15 cellular contexts compared by ENCODE assay signal in the genomic region with DNA sequence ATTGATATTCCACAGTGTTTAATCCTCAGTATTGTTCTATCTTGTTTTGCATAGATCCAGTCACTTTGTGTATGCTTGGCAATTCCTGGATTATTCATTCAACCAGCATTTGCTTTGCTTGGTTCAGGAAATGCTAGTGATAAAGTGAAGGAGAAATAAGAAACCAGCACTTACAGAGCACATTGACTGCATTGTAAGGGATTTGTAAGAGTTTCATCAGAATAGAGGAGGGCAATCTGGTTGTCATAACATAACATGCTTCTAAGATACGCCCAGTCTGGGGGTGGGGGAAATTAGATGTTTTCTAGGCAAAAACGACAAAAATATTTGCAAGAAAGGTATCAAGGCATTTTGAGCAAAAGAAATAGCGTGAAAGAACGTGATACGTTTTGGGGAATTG. TPM values are rescaled to one million over a fixed set of nuclear protein-coding genes. Genes with fewer than 3 reads are reported as not detected.
DNase-seq lines count a peak whose midpoint lies in the region; ATAC-seq, FAIRE-seq and TF ChIP-seq lines count a peak whose summit lies in the region.
"Had no signal": no experiment of that assay in that cellular context is flagged by ENCODE, and none has a peak within 500 bp of the region (broad histone marks: within the 10 kb centered on the region; RNA-seq: fewer than 3 reads in every experiment).

No MANE protein-coding gene starts in this region.

- no peaks in the 10 kb centered on the region for H3K27me3 Mint-ChIP-seq in activated T-helper 1 cell treated with anti-CD3 and anti-CD28 coated beads, Interleukin-12 subunit alpha, Interleukin-12 subunit beta, Interleukin-2, Interleukin-4 antibody, amounts not matched to agents 30 ng/mL and 10 ng/mL and 1 ng/mL, durations not matched to agents 14 hours and 24 hours and 36 hours (ENCODE audit: insufficient read depth)
- H3K27me3 Mint-ChIP-seq in stimulated activated naive CD8-positive, alpha-beta T cell treated with anti-CD3 and anti-CD28 coated beads, Interleukin-15, amount 100 ng/mL, for 72 hours, result no peaks in the 10 kb centered on the region

- H3K9me3 ChIP-seq in cardiac muscle cell (ENCODE audit: low read depth) (no peaks in the 10 kb centered on the region), heart left ventricle (peaks cover 0 to 6% (median 0%) of the 10 kb centered on the region in 12 donors)
- H3K9me3 ChIP-seq: lower lobe of right lung had no signal

- H3K4me3 ChIP-seq in cardiac muscle cell (no peak overlapping the region), heart left ventricle (no peak overlapping the region), fibroblast of the aortic adventitia (ENCODE audit: low read depth, low read length) (no peak overlapping the region)
- H3K4me3 ChIP-seq: heart right ventricle, lower lobe of right lung had no signal

- no peaks in the 10 kb centered on the region for H3K9me3 Mint-ChIP-seq in activated T-helper 1 cell treated with anti-CD3 and anti-CD28 coated beads, Interleukin-12 subunit alpha, Interleukin-12 subunit beta, Interleukin-2, Interleukin-4 antibody, amounts not matched to agents 30 ng/mL and 10 ng/mL and 1 ng/mL, durations not matched to agents 14 hours and 24 hours and 36 hours
- H3K9me3 Mint-ChIP-seq in stimulated activated naive CD8-positive, alpha-beta T cell treated with anti-CD3 and anti-CD28 coated beads, Interleukin-15, amount 100 ng/mL, for 72 hours, result no peaks in the 10 kb centered on the region

- no peak for TF ChIP-seq CTCF in cardiac muscle cell (IDR thresholded peaks at IDR 0.05; ENCODE audit: low read depth, low read length)
- no peak for TF ChIP-seq CTCF in heart left ventricle (IDR thresholded peaks at IDR 0.05)
- TF ChIP-seq CTCF in fibroblast of the aortic adventitia (IDR thresholded peaks at IDR 0.05; ENCODE audit: insufficient read depth, low read length), result no peak

- 84 to 91% (median 90%) methylated on average over 5 of the region's 5 CpGs for WGBS in heart left ventricle, 4 donors

- H3K27ac ChIP-seq in cardiac muscle cell (peak overlapping the region; percentile 18), heart left ventricle (no peak overlapping the region)
- H3K27ac ChIP-seq: heart right ventricle, lower lobe of right lung had no signal

- no peak overlapping the region for H3K4me3 Mint-ChIP-seq in activated T-helper 1 cell treated with anti-CD3 and anti-CD28 coated beads, Interleukin-12 subunit alpha, Interleukin-12 subunit beta, Interleukin-2, Interleukin-4 antibody, amounts not matched to agents 30 ng/mL and 10 ng/mL and 1 ng/mL, durations not matched to agents 14 hours and 24 hours and 36 hours
- H3K4me3 Mint-ChIP-seq in stimulated activated naive CD8-positive, alpha-beta T cell treated with anti-CD3 and anti-CD28 coated beads, Interleukin-15, amount 100 ng/mL, for 72 hours, result no peak overlapping the region

- TF ChIP-seq POLR2A in heart left ventricle (IDR thresholded peaks at IDR 0.05), result no peak

- DNase-seq in cardiac muscle cell (ENCODE audit: low read depth in 1 of 2, low spot score in 1 of 2) (peak in 1 of 2 donors; percentile 91), heart left ventricle (no peak), fibroblast of the aortic adventitia (ENCODE audit: low read depth) (peak; percentile 85), GM19239 (ENCODE audit: insufficient read length, low spot score) (no peak), NCI-H187 (lab: John Stamatoyannopoulos, UW) (no peak)
- no peak for DNase-seq in activated T-helper 1 cell treated with anti-CD3 and anti-CD28 coated beads, Interleukin-12 subunit alpha, Interleukin-12 subunit beta, Interleukin-2, Interleukin-4 antibody, amounts not matched to agents 30 ng/mL and 10 ng/mL and 1 ng/mL, durations not matched to agents 14 hours and 24 hours and 36 hours (ENCODE audit: low spot score)
- DNase-seq in stimulated activated naive CD8-positive, alpha-beta T cell treated with anti-CD3 and anti-CD28 coated beads, Interleukin-15, amount 100 ng/mL, for 72 hours, result no peak
- DNase-seq in stimulated activated CD4-positive, alpha-beta T cell treated with anti-CD3 and anti-CD28 coated beads, Interleukin-4, amount 100 ng/mL, for 24 hours, result no peak
- DNase-seq: amygdala, heart right ventricle, lower lobe of right lung, NCI-H1436 treated with DMSO at 0.1 percent for 48 hours, NCI-H82, T1000 had no signal

- no peaks in the 10 kb centered on the region for H3K27me3 ChIP-seq in cardiac muscle cell
- no peaks in the 10 kb centered on the region for H3K27me3 ChIP-seq in heart left ventricle
- H3K27me3 ChIP-seq: heart right ventricle had no signal

- intact Hi-C loops in heart left ventricle (cut with DNase I), result no loop called here
- intact Hi-C loops in activated T-helper 1 cell treated with anti-CD3 and anti-CD28 coated beads, Interleukin-12 subunit alpha, Interleukin-12 subunit beta, Interleukin-2, Interleukin-4 antibody, amounts not matched to agents 30 ng/mL and 10 ng/mL and 1 ng/mL, durations not matched to agents 14 hours and 24 hours and 36 hours (cut with micrococcal nuclease), result no loop called here

- peaks cover 27% of the 10 kb centered on the region for H3K36me3 Mint-ChIP-seq in activated T-helper 1 cell treated with anti-CD3 and anti-CD28 coated beads, Interleukin-12 subunit alpha, Interleukin-12 subunit beta, Interleukin-2, Interleukin-4 antibody, amounts not matched to agents 30 ng/mL and 10 ng/mL and 1 ng/mL, durations not matched to agents 14 hours and 24 hours and 36 hours (ENCODE audit: low read depth)

- H3K36me3 ChIP-seq in cardiac muscle cell (peaks cover 13% of the 10 kb centered on the region), heart left ventricle (peaks cover 0 to 55% (median 30%) of the 10 kb centered on the region in 9 donors)

- ATAC-seq in heart left ventricle, result no peak
- ATAC-seq in stimulated activated naive CD8-positive, alpha-beta T cell treated with anti-CD3 and anti-CD28 coated beads, Interleukin-15, amount 100 ng/mL, for 72 hours, result no peak
- ATAC-seq: lower lobe of right lung had no signal

- H3K4me1 ChIP-seq in cardiac muscle cell (ENCODE audit: low read depth), result no peaks in the 10 kb centered on the region
- peaks cover 0 to 47% (median 16%) of the 10 kb centered on the region in 12 donors for H3K4me1 ChIP-seq in heart left ventricle

- H3K4me1 Mint-ChIP-seq in activated T-helper 1 cell treated with anti-CD3 and anti-CD28 coated beads, Interleukin-12 subunit alpha, Interleukin-12 subunit beta, Interleukin-2, Interleukin-4 antibody, amounts not matched to agents 30 ng/mL and 10 ng/mL and 1 ng/mL, durations not matched to agents 14 hours and 24 hours and 36 hours (ENCODE audit: low read depth), result peaks cover 25% of the 10 kb centered on the region
- peaks cover 31% of the 10 kb centered on the region for H3K4me1 Mint-ChIP-seq in stimulated activated naive CD8-positive, alpha-beta T cell treated with anti-CD3 and anti-CD28 coated beads, Interleukin-15, amount 100 ng/mL, for 72 hours

- peak overlapping the region; percentile 2 for H3K27ac Mint-ChIP-seq in activated T-helper 1 cell treated with anti-CD3 and anti-CD28 coated beads, Interleukin-12 subunit alpha, Interleukin-12 subunit beta, Interleukin-2, Interleukin-4 antibody, amounts not matched to agents 30 ng/mL and 10 ng/mL and 1 ng/mL, durations not matched to agents 14 hours and 24 hours and 36 hours
- peak overlapping the region; percentile 30 to 48 for H3K27ac Mint-ChIP-seq in stimulated activated naive CD8-positive, alpha-beta T cell treated with anti-CD3 and anti-CD28 coated beads, Interleukin-15, amount 100 ng/mL, for 72 hours

- FAIRE-seq in GM19239 (lab: Jason Lieb, UNC), result no peak
- FAIRE-seq: GM18507 had no signal

RNA-seq across cellular contexts. Expression of a gene that starts 40.4 kb away (rescaled TPM):
- total RNA-seq in cardiac muscle cell (20.2 and 33.1 TPM in 2 replicates), heart left ventricle (10 to 100 TPM; 26.4 to 53.1 (median 37.6) TPM), fibroblast of the aortic adventitia (ENCODE audit: low replicate concordance) (29.0 and 32.2 TPM in 2 replicates)
- polyA plus RNA-seq in cardiac muscle cell (24.5 and 33.7 TPM in 2 replicates), heart left ventricle (10 to 100 TPM; 16.0 to 22.9 TPM)
- total RNA-seq in activated T-helper 1 cell treated with anti-CD3 and anti-CD28 coated beads, Interleukin-12 subunit alpha, Interleukin-12 subunit beta, Interleukin-2, Interleukin-4 antibody, amounts not matched to agents 30 ng/mL and 10 ng/mL and 1 ng/mL, durations not matched to agents 14 hours and 24 hours and 36 hours, result 57.8 and 60.9 TPM in 2 replicates
